19 cellular contexts compared by ENCODE assay signal in genomic region chr3:66557166-66557565, GRCh38. TPM values are rescaled to one million over a fixed set of nuclear protein-coding genes. Genes with fewer than 3 reads are reported as not detected.
DNase-seq lines count a peak whose midpoint lies in the region; ATAC-seq, FAIRE-seq and TF ChIP-seq lines count a peak whose summit lies in the region.
"Had no signal": no experiment of that assay in that cellular context is flagged by ENCODE, and none has a peak within 500 bp of the region (broad histone marks: within the 10 kb centered on the region; RNA-seq: fewer than 3 reads in every experiment).

No MANE protein-coding gene starts in this region.

- H3K27me3 ChIP-seq in bronchial epithelial cell (ENCODE audit: control insufficient read depth, insufficient read depth, low read length) (no peaks in the 10 kb centered on the region), rectal smooth muscle tissue (ENCODE audit: control insufficient read depth, insufficient read depth, low read length) (no peaks in the 10 kb centered on the region), transverse colon (no peaks in the 10 kb centered on the region)
- H3K27me3 ChIP-seq: BLaER1 had no signal

- no peaks in the 10 kb centered on the region for H3K27me3 Mint-ChIP-seq in nephron (ENCODE audit: low read depth)
- H3K27me3 Mint-ChIP-seq in nephron progenitor cell (ENCODE audit: low read depth, poor library complexity) = peaks cover 9% of the 10 kb centered on the region

- no peak overlapping the region for H3K9ac ChIP-seq in rectal smooth muscle tissue (ENCODE audit: low read length)
- H3K9ac ChIP-seq: BLaER1 had no signal

- no peak overlapping the region for H3K4me3 Mint-ChIP-seq in nephron
- H3K4me3 Mint-ChIP-seq in nephron progenitor cell = no peak overlapping the region
- H3K4me3 Mint-ChIP-seq: CD14-positive monocyte; CD4-positive, alpha-beta memory T cell; GM23338; H9 had no signal

- H3K36me3 ChIP-seq in bronchial epithelial cell (ENCODE audit: control insufficient read depth, insufficient read depth, low read length) (no peaks in the 10 kb centered on the region), rectal smooth muscle tissue (ENCODE audit: control insufficient read depth, insufficient read depth, low read length) (no peaks in the 10 kb centered on the region), transverse colon (no peaks in the 10 kb centered on the region)
- H3K36me3 ChIP-seq: BLaER1 had no signal

- H3K27ac ChIP-seq in rectal smooth muscle tissue (ENCODE audit: low read depth, low read length) = peak overlapping the region; percentile 75
- H3K27ac ChIP-seq in transverse colon = peak overlapping the region in 3 of 4 donors; percentile 44 to 78 (median 45)
- H3K27ac ChIP-seq: BLaER1 had no signal

- H3K36me3 Mint-ChIP-seq in nephron (ENCODE audit: low read depth) = peaks cover 3% of the 10 kb centered on the region
- peaks cover 12% of the 10 kb centered on the region for H3K36me3 Mint-ChIP-seq in nephron progenitor cell (ENCODE audit: low read depth)
- H3K36me3 Mint-ChIP-seq: CD14-positive monocyte; CD4-positive, alpha-beta memory T cell had no signal

- TF ChIP-seq CTCF in bronchial epithelial cell (IDR thresholded peaks at IDR 0.05; ENCODE audit: insufficient read depth, low read length, severe bottlenecking) = no peak
- TF ChIP-seq CTCF in nephron (IDR thresholded peaks at IDR 0.05; ENCODE audit: unreplicated experiment in 3 of 3) = no peak
- TF ChIP-seq CTCF in transverse colon (IDR thresholded peaks at IDR 0.05) = no peak
- TF ChIP-seq CTCF in nephron progenitor cell (IDR thresholded peaks at IDR 0.05) = no peak

- DNase-seq in bronchial epithelial cell (ENCODE audit: low read depth) = no peak
- no peak for DNase-seq in transverse colon
- no peak for DNase-seq in left ventricle myocardium superior
- DNase-seq in HuH-7 (ENCODE audit: low spot score) = no peak
- no peak for DNase-seq in nephron progenitor cell
- DNase-seq: 8988T; CD4-positive, alpha-beta memory T cell; DMS153; DMS79; GDM1; H9 had no signal

- WGBS in transverse colon (ENCODE audit: low coverage in 1 of 2), 2 donors = 81 to 93% methylated on average over 7 to 8 of the region's 8 CpGs

- FAIRE-seq in bronchial epithelial cell (lab: Jason Lieb, UNC) = peak; percentile 47
- FAIRE-seq: GM12892, GM18507 had no signal

- no peak for ATAC-seq in HG03378 (IDR thresholded peaks at IDR 0.05; ENCODE audit: unreplicated experiment)
- ATAC-seq in left ventricle myocardium superior = no peak
- ATAC-seq: GM23338 had no signal

- TF ChIP-seq EP300 in transverse colon (IDR thresholded peaks at IDR 0.05; ENCODE audit: low read depth) = peak; percentile 74

- intact Hi-C loops in transverse colon (cut with DNase I; ENCODE audit: low total_unique reads) = loop anchor here (5.0 to 10.0 kb wide), 4 partner anchors 52 to 150 kb away; partner anchors contain the start of gene LRIG1
- intact Hi-C loops in left ventricle myocardium superior (cut with micrococcal nuclease) = no loop called here

- H3K4me3 ChIP-seq in bronchial epithelial cell (ENCODE audit: low read depth, low read length) (no peak overlapping the region), rectal smooth muscle tissue (ENCODE audit: low read length) (no peak overlapping the region), transverse colon (no peak overlapping the region)
- H3K4me3 ChIP-seq: BLaER1, GM23338 had no signal

- peaks cover 30% of the 10 kb centered on the region for H3K4me1 Mint-ChIP-seq in nephron
- peaks cover 28% of the 10 kb centered on the region for H3K4me1 Mint-ChIP-seq in nephron progenitor cell
- H3K4me1 Mint-ChIP-seq: CD14-positive monocyte; CD4-positive, alpha-beta memory T cell had no signal

- in situ Hi-C loops in transverse colon (cut with MboI; ENCODE audit: low pct_ligation_motif_present in 1 of 4, low pct_unique_long_range_greater_than_20kb in 1 of 4, low sequenced_read_pairs in 3 of 4) = no loop called here

- H3K9me3 Mint-ChIP-seq in nephron (peaks cover 12% of the 10 kb centered on the region), nephron progenitor cell (peaks cover 27% of the 10 kb centered on the region)

- TF ChIP-seq POLR2A in transverse colon (IDR thresholded peaks at IDR 0.05) = no peak

- H3K4me1 ChIP-seq in rectal smooth muscle tissue (ENCODE audit: control insufficient read depth, insufficient read depth, low read length) = peaks cover 18% of the 10 kb centered on the region
- H3K4me1 ChIP-seq in transverse colon = no peaks in the 10 kb centered on the region

- H3K27ac Mint-ChIP-seq in nephron (peak overlapping the region in 2 of 3 experiments; percentile 23 to 32), nephron progenitor cell (no peak overlapping the region)
- H3K27ac Mint-ChIP-seq: CD14-positive monocyte; CD4-positive, alpha-beta memory T cell; GM23338; H9 had no signal

- H3K9me3 ChIP-seq in transverse colon = peaks cover 0 to 3% of the 10 kb centered on the region in 2 donors

RNA-seq across cellular contexts. Expression of gene LRIG1, which starts 56.3 kb away (rescaled TPM):
- 11.6 and 30.9 TPM in 2 replicates for total RNA-seq in bronchial epithelial cell
- 10 to 100 TPM; 67.2 to 87.6 (median 79.3) TPM for total RNA-seq in transverse colon
- 104 TPM for total RNA-seq in left ventricle myocardium superior
